ENCODE assay signal across 24 cellular contexts in genomic region chr10:103433858-103434257, GRCh38. TPM values are rescaled to one million over a fixed set of nuclear protein-coding genes. Genes with fewer than 3 reads are reported as not detected.
DNase-seq lines count a peak whose midpoint lies in the region; ATAC-seq and TF ChIP-seq lines count a peak whose summit lies in the region.
"Had no signal": no experiment of that assay in that cellular context is flagged by ENCODE, and none has a peak within 500 bp of the region (broad histone marks: within the 10 kb centered on the region; RNA-seq: fewer than 3 reads in every experiment).

No MANE protein-coding gene starts in this region.

- no peaks in the 10 kb centered on the region for H3K9me3 Mint-ChIP-seq in naive thymus-derived CD8-positive, alpha-beta T cell
- H3K9me3 Mint-ChIP-seq: activated naive CD4-positive, alpha-beta T cell treated with anti-CD3 and anti-CD28 coated beads for 36 hours; CD8-positive, alpha-beta memory T cell; memory B cell; natural killer cell; T-cell had no signal

- TF ChIP-seq EP300 in gastroesophageal sphincter (IDR thresholded peaks at IDR 0.05) (no peak), ovary (IDR thresholded peaks at IDR 0.05) (no peak)

- TF ChIP-seq POLR2A in gastroesophageal sphincter (IDR thresholded peaks at IDR 0.05): no peak
- no peak for TF ChIP-seq POLR2A in ovary (IDR thresholded peaks at IDR 0.05)

- peak overlapping the region; percentile 64 for H3K27ac ChIP-seq in ACC112 (ENCODE audit: low read depth, low read length)
- H3K27ac ChIP-seq in gastroesophageal sphincter: no peak overlapping the region
- peak overlapping the region in 1 of 2 donors; percentile 66 for H3K27ac ChIP-seq in ovary
- H3K27ac ChIP-seq: epithelial cell of prostate, prostate gland had no signal

- no peak overlapping the region for H3K4me3 Mint-ChIP-seq in naive thymus-derived CD8-positive, alpha-beta T cell
- H3K4me3 Mint-ChIP-seq: activated naive CD4-positive, alpha-beta T cell treated with anti-CD3 and anti-CD28 coated beads for 36 hours; CD8-positive, alpha-beta memory T cell; memory B cell; natural killer cell; T-cell had no signal

- H2AFZ ChIP-seq in ACC112 (ENCODE audit: low read length, unreplicated experiment): no peak overlapping the region

- H3K9me3 ChIP-seq in gastroesophageal sphincter: no peaks in the 10 kb centered on the region
- no peaks in the 10 kb centered on the region for H3K9me3 ChIP-seq in ovary
- H3K9me3 ChIP-seq: prostate gland had no signal

- H3K4me1 ChIP-seq in ACC112 (ENCODE audit: control insufficient read depth, insufficient read depth, low read length, unreplicated experiment): peaks cover 19% of the 10 kb centered on the region
- H3K4me1 ChIP-seq in gastroesophageal sphincter: peaks cover 0 to 6% (median 0%) of the 10 kb centered on the region in 3 donors
- peaks cover 21% of the 10 kb centered on the region for H3K4me1 ChIP-seq in ovary (ENCODE audit: insufficient read depth)
- H3K4me1 ChIP-seq: prostate gland had no signal

- TF ChIP-seq CTCF in gastroesophageal sphincter (IDR thresholded peaks at IDR 0.05) (no peak), ovary (IDR thresholded peaks at IDR 0.05) (no peak)

- no peaks in the 10 kb centered on the region for H3K27me3 ChIP-seq in ACC112 (ENCODE audit: insufficient read depth, low read length)
- no peaks in the 10 kb centered on the region for H3K27me3 ChIP-seq in gastroesophageal sphincter
- H3K27me3 ChIP-seq in ovary: no peaks in the 10 kb centered on the region

- ATAC-seq in gastroesophageal sphincter (peak; percentile 65), HG03095 (IDR thresholded peaks at IDR 0.05; ENCODE audit: unreplicated experiment) (no peak)
- no peak for ATAC-seq in naive thymus-derived CD8-positive, alpha-beta T cell
- ATAC-seq: natural killer cell, T-cell had no signal

- DNase-seq in MV-4-11 (lab: John Stamatoyannopoulos, UW) (peak; percentile 41), ovary (peak; percentile 79 to 92 (median 91)), NCI-H1417 treated with DMSO at 0.1 percent for 48 hours (lab: John Stamatoyannopoulos, UW) (no peak), foreskin melanocyte (no peak)
- DNase-seq in naive thymus-derived CD8-positive, alpha-beta T cell: no peak
- DNase-seq: ACHN; activated CD4-positive, alpha-beta T cell treated with anti-CD3 and anti-CD28 coated beads, Interleukin-2, amount 50 U/mL, for 4 hours; activated naive CD4-positive, alpha-beta T cell treated with anti-CD3 and anti-CD28 coated beads for 36 hours; activated T-cell treated with anti-CD3 and anti-CD28 coated beads for 4 hours; CD8-positive, alpha-beta memory T cell; glutamatergic neuron; GOT3; natural killer cell; NCI-H2081; T-cell had no signal

- H3K4me1 Mint-ChIP-seq in naive thymus-derived CD8-positive, alpha-beta T cell: peaks cover 10 to 23% (median 17%) of the 10 kb centered on the region in 4 donors

- H3K36me3 Mint-ChIP-seq in naive thymus-derived CD8-positive, alpha-beta T cell: peaks cover 0 to 79% (median 26%) of the 10 kb centered on the region in 3 donors

- H3K4me3 ChIP-seq in ACC112 (ENCODE audit: low read depth, low read length): no peak overlapping the region
- no peak overlapping the region for H3K4me3 ChIP-seq in gastroesophageal sphincter
- H3K4me3 ChIP-seq in ovary: no peak overlapping the region
- H3K4me3 ChIP-seq: prostate gland had no signal

- intact Hi-C loops in ovary (cut with DNase I): no loop called here

- peaks cover 22% of the 10 kb centered on the region for H3K36me3 ChIP-seq in ACC112 (ENCODE audit: insufficient read depth, low read length)
- peaks cover 0 to 92% of the 10 kb centered on the region in 2 donors for H3K36me3 ChIP-seq in gastroesophageal sphincter
- H3K36me3 ChIP-seq in ovary: no peaks in the 10 kb centered on the region

- 71 to 80% methylated on average over 2 of the region's 2 CpGs for WGBS in gastroesophageal sphincter (ENCODE audit: low coverage in 1 of 2), 2 donors
- WGBS in ovary, 3 donors: 26 to 49% (median 35%) methylated on average over 2 of the region's 2 CpGs

- H3K27me3 Mint-ChIP-seq in naive thymus-derived CD8-positive, alpha-beta T cell: no peaks in the 10 kb centered on the region
- H3K27me3 Mint-ChIP-seq: CD8-positive, alpha-beta memory T cell; memory B cell; T-cell had no signal

- POLR2A ChIA-PET in naive thymus-derived CD8-positive, alpha-beta T cell (lab: Charles Lee): interaction anchor here (0.7 kb wide), 1 partner anchor 16 kb away, joined by 3 read pairs; no protein-coding TSS in a partner anchor

- no peaks in the 10 kb centered on the region for H3K79me2 ChIP-seq in ACC112 (ENCODE audit: control insufficient read depth, insufficient read depth, low read length, unreplicated experiment)

- no peak overlapping the region for H3K27ac Mint-ChIP-seq in naive thymus-derived CD8-positive, alpha-beta T cell
- H3K27ac Mint-ChIP-seq: activated naive CD4-positive, alpha-beta T cell treated with anti-CD3 and anti-CD28 coated beads for 36 hours; memory B cell; natural killer cell; T-cell had no signal

RNA-seq across cellular contexts. Expression of gene CALHM2, which starts 18.3 kb away (rescaled TPM):
- total RNA-seq in gastroesophageal sphincter (10 to 100 TPM; 30.8 to 69.3 (median 49.6) TPM), ovary (10 to 100 TPM; 46.5 to 90.4 (median 55.3) TPM)
- polyA plus RNA-seq in ovary: 100 to 1,000 TPM in 1 of 2 donors, 10 to 100 TPM in 1; 42.1 to 105 TPM
- total RNA-seq in naive thymus-derived CD8-positive, alpha-beta T cell: 10 to 100 TPM; 18.6 to 22.4 TPM
- polyA plus RNA-seq in naive thymus-derived CD8-positive, alpha-beta T cell: 10 to 100 TPM in 1 of 3 donors, 1 to 10 TPM in 2; 3.0 to 16.8 (median 5.8) TPM

RNA-seq across cellular contexts. Expression of gene CALHM1, which starts 24.8 kb away (rescaled TPM):
- total RNA-seq in gastroesophageal sphincter: not detected
- total RNA-seq in ovary: not detected
- not detected for polyA plus RNA-seq in ovary
- total RNA-seq in naive thymus-derived CD8-positive, alpha-beta T cell: not detected
- polyA plus RNA-seq in naive thymus-derived CD8-positive, alpha-beta T cell: under 1 TPM in 1 of 3 donors, not detected in 2; 0.05 TPM
- total RNA-seq: activated naive CD4-positive, alpha-beta T cell treated with anti-CD3 and anti-CD28 coated beads for 36 hours; bronchial epithelial cell; CD8-positive, alpha-beta memory T cell; dermis microvascular lymphatic vessel endothelial cell; NCI-H460; prostate gland; T-cell had no signal
- polyA plus RNA-seq: CD8-positive, alpha-beta memory T cell had no signal

RNA-seq across cellular contexts. Expression of gene PDCD11, which starts 37.4 kb away (rescaled TPM):
- total RNA-seq in gastroesophageal sphincter (10 to 100 TPM; 14.3 to 21.7 (median 17.6) TPM), ovary (10 to 100 TPM; 12.8 to 40.8 (median 28.8) TPM)
- 10 to 100 TPM in 1 of 2 donors, 1 to 10 TPM in 1; 9.7 to 16.7 TPM for polyA plus RNA-seq in ovary
- 10 to 100 TPM; 40.3 to 44.2 TPM for total RNA-seq in naive thymus-derived CD8-positive, alpha-beta T cell
- polyA plus RNA-seq in naive thymus-derived CD8-positive, alpha-beta T cell: 10 to 100 TPM in 1 of 3 donors, 1 to 10 TPM in 2; 8.6 to 14.9 (median 9.9) TPM

RNA-seq across cellular contexts. Expression of gene ATP5MK, which starts 37.6 kb away (rescaled TPM):
- total RNA-seq in gastroesophageal sphincter: 100 to 1,000 TPM; 321 to 561 (median 470) TPM
- 100 to 1,000 TPM; 133 to 224 (median 171) TPM for total RNA-seq in ovary
- polyA plus RNA-seq in ovary: 100 to 1,000 TPM; 344 to 386 TPM
- 100 to 1,000 TPM; 140 to 146 TPM for total RNA-seq in naive thymus-derived CD8-positive, alpha-beta T cell
- polyA plus RNA-seq in naive thymus-derived CD8-positive, alpha-beta T cell: 100 to 1,000 TPM; 385 to 601 (median 461) TPM

RNA-seq across cellular contexts. Expression of gene CALHM3, which starts 45.2 kb away (rescaled TPM):
- total RNA-seq in gastroesophageal sphincter (not detected), ovary (not detected)
- polyA plus RNA-seq in ovary: not detected
- not detected for total RNA-seq in naive thymus-derived CD8-positive, alpha-beta T cell
- polyA plus RNA-seq in naive thymus-derived CD8-positive, alpha-beta T cell: not detected
- total RNA-seq: activated naive CD4-positive, alpha-beta T cell treated with anti-CD3 and anti-CD28 coated beads for 36 hours; bronchial epithelial cell; CD8-positive, alpha-beta memory T cell; dermis microvascular lymphatic vessel endothelial cell; natural killer cell; NCI-H460; T-cell had no signal
- polyA plus RNA-seq: CD8-positive, alpha-beta memory T cell had no signal

Comparison
In these comparisons a context has a peak if more than half of its experiments do, and no peak if none do; other contexts are left out.
1. DNase-seq: peak in MV-4-11 (single experiment) and ovary (5 of 5); none in naive thymus-derived CD8-positive, alpha-beta T cell (0 of 10), NCI-H1417 treated with DMSO at 0.1 percent for 48 hours (single experiment) and foreskin melanocyte (single experiment).